ENCODE assay signal across 8 cellular contexts in the genomic region with DNA sequence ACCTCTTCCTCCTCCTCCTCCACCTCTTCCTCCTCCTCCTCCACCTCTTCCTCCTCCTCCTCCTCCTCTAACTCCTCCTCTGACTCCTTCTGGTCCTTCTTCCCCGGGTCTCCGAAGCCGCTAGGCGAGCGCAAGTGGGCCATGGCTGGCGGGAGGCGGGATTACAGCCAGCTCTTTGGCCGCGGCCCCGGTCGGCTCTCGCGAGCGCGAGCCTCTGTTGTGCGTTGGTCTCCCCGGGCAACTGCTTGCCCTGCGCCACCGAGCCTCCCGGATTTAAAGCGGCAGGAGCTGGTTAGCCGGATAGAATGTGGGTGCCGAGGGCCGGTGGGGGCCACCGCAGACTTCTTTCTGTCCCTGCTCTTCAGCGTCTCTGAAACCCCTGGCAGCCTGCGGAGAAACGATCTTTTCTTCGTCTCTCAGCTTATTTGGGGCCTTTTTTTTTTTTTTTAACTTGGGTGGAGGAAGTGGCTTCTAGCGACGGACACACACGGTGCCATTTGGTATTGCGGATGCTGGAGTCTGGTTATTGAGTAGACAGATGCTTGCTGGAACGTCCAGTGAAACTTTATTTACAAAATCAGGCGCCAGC. TPM values are rescaled to one million over a fixed set of nuclear protein-coding genes. Genes with fewer than 3 reads are reported as not detected.
DNase-seq lines count a peak whose midpoint lies in the region; ATAC-seq and TF ChIP-seq lines count a peak whose summit lies in the region.

A gene (minus strand): TSS at position 165 of the 589 bp plus-strand sequence. CDS start 22 bp downstream, at position 143.

- H3K27ac Mint-ChIP-seq in CD4-positive, alpha-beta T cell, result peak within 1 kb of the TSS; percentile 99
- peak within 1 kb of the TSS; percentile 86 for H3K27ac Mint-ChIP-seq in activated CD4-positive, alpha-beta memory T cell treated with anti-CD3 and anti-CD28 coated beads, Interleukin-2, amount 10 ng/mL, durations not matched to agents 7 days and 5 days

- peak; percentile 71 for ATAC-seq in CD4-positive, alpha-beta T cell (ENCODE audit: poor library complexity)
- ATAC-seq in GM19395 (IDR thresholded peaks at IDR 0.05; ENCODE audit: unreplicated experiment) (peak; percentile 98), HG03558 (IDR thresholded peaks at IDR 0.05; ENCODE audit: extremely low read depth, unreplicated experiment) (peak; percentile 97), lung (ENCODE audit: insufficient read depth, low FRiP score) (peak; percentile 98)

- no peaks in the 10 kb centered on the region for H3K27me3 ChIP-seq in CD4-positive, alpha-beta T cell (ENCODE audit: control insufficient read depth, insufficient read depth, low read length)
- no peaks in the 10 kb centered on the region for H3K27me3 ChIP-seq in ectodermal cell (ENCODE audit: control insufficient read depth, insufficient read depth, low read length, poor library complexity, severe bottlenecking)
- no peaks in the 10 kb centered on the region for H3K27me3 ChIP-seq in lung (ENCODE audit: control insufficient read depth, insufficient read depth)

- H3K27ac ChIP-seq in CD4-positive, alpha-beta T cell (ENCODE audit: low read depth, low read length), result peak within 1 kb of the TSS; percentile 77
- H3K27ac ChIP-seq in ectodermal cell (ENCODE audit: insufficient read depth, low read depth, low read length, poor library complexity, severe bottlenecking) (peak within 1 kb of the TSS; percentile 78), lung (ENCODE audit: low read depth in 1 of 2, low read length in 1 of 2) (peak within 1 kb of the TSS; percentile 68 to 93)

- intact Hi-C loops in CD4-positive, alpha-beta T cell (cut with DNase I, micrococcal nuclease), result loop anchor here (1.0 to 10.0 kb wide), 5 partner anchors 58 to 297 kb away; a partner anchor contains a TSS

- H3K4me1 ChIP-seq in ectodermal cell (ENCODE audit: control insufficient read depth, insufficient read depth, low read length), result no peaks in the 10 kb centered on the region
- H3K4me1 ChIP-seq in lung (ENCODE audit: control insufficient read depth in 2 of 2, insufficient read depth in 2 of 2, low read length in 2 of 2), result peaks cover 0 to 2% of the 10 kb centered on the region in 2 donors

- no peaks in the 10 kb centered on the region for H3K9me3 ChIP-seq in CD4-positive, alpha-beta T cell (ENCODE audit: control insufficient read depth, low read length)
- no peaks in the 10 kb centered on the region for H3K9me3 ChIP-seq in ectodermal cell (ENCODE audit: control insufficient read depth, low read length)
- no peaks in the 10 kb centered on the region for H3K9me3 ChIP-seq in lung (ENCODE audit: control insufficient read depth in 2 of 2, insufficient read depth in 1 of 2, low read length in 1 of 2)

- DNase-seq in CD4-positive, alpha-beta T cell, result peak; percentile 54 to 74 (median 63)
- DNase-seq in NCI-H748 (lab: John Stamatoyannopoulos, UW; ENCODE audit: unreplicated experiment), result peak; percentile 89
- peak; percentile 89 for DNase-seq in activated CD4-positive, alpha-beta memory T cell treated with anti-CD3 and anti-CD28 coated beads, Interleukin-2, amount 10 ng/mL, durations not matched to agents 7 days and 5 days
- DNase-seq in lung (ENCODE audit: low spot score), result peak; percentile 92
- DNase-seq in stimulated activated CD4-positive, alpha-beta T cell treated with anti-CD3 and anti-CD28 coated beads, TNF-alpha, amount 100 ng/mL, for 4 hours (ENCODE audit: low read depth in 3 of 3), result peak; percentile 38 to 53 (median 41)

- POLR2A ChIA-PET in CD4-positive, alpha-beta T cell (lab: Charles Lee), result interaction anchor here (0.5 to 3.2 kb wide), 13 partner anchors 8 to 1481 kb away, joined by 3 to 72 read pairs (median 3); a partner anchor contains a TSS
- POLR2A ChIA-PET in activated CD4-positive, alpha-beta memory T cell treated with anti-CD3 and anti-CD28 coated beads, Interleukin-2, amount 10 ng/mL, durations not matched to agents 7 days and 5 days (lab: Charles Lee), result interaction anchor here (0.8 to 4.9 kb wide), 11 partner anchors 18 to 295 kb away, joined by 3 to 41 read pairs (median 5); a partner anchor contains a TSS

- peak within 1 kb of the TSS; percentile 99 for H3K4me3 Mint-ChIP-seq in CD4-positive, alpha-beta T cell
- H3K4me3 Mint-ChIP-seq in activated CD4-positive, alpha-beta memory T cell treated with anti-CD3 and anti-CD28 coated beads, Interleukin-2, amount 10 ng/mL, durations not matched to agents 7 days and 5 days, result peak within 1 kb of the TSS; percentile 83

- TF ChIP-seq CTCF in CD4-positive, alpha-beta T cell (IDR thresholded peaks at IDR 0.05), result no peak
- no peak for TF ChIP-seq CTCF in lung (IDR thresholded peaks at IDR 0.05; ENCODE audit: control extremely low read depth, extremely low read depth)

- H3K27me3 Mint-ChIP-seq in CD4-positive, alpha-beta T cell, result no peaks in the 10 kb centered on the region
- H3K27me3 Mint-ChIP-seq in activated CD4-positive, alpha-beta memory T cell treated with anti-CD3 and anti-CD28 coated beads, Interleukin-2, amount 10 ng/mL, durations not matched to agents 7 days and 5 days, result peaks cover 6% of the 10 kb centered on the region

- 1 to 2% methylated on average over 35 of the region's 35 CpGs for WGBS in ectodermal cell, 2 experiments
- 1% methylated on average over 35 of the region's 35 CpGs for WGBS in lung, 2 donors

- peak within 1 kb of the TSS; percentile 50 for H3K4me3 ChIP-seq in ectodermal cell (ENCODE audit: insufficient read depth, low read depth, low read length)
- peak within 1 kb of the TSS; percentile 38 for H3K4me3 ChIP-seq in lung

- H3K9me3 Mint-ChIP-seq in CD4-positive, alpha-beta T cell, result peaks cover 2% of the 10 kb centered on the region
- H3K9me3 Mint-ChIP-seq in activated CD4-positive, alpha-beta memory T cell treated with anti-CD3 and anti-CD28 coated beads, Interleukin-2, amount 10 ng/mL, durations not matched to agents 7 days and 5 days, result peaks cover 2% of the 10 kb centered on the region

- H3K36me3 ChIP-seq in ectodermal cell (ENCODE audit: control insufficient read depth, insufficient read depth, low read length) (no peaks in the 10 kb centered on the region), lung (ENCODE audit: control insufficient read depth in 2 of 2, insufficient read depth in 2 of 2, low read length in 2 of 2) (no peaks in the 10 kb centered on the region)

- H3K4me1 Mint-ChIP-seq in CD4-positive, alpha-beta T cell (ENCODE audit: low read depth), result peaks cover 26% of the 10 kb centered on the region
- peaks cover 29% of the 10 kb centered on the region for H3K4me1 Mint-ChIP-seq in activated CD4-positive, alpha-beta memory T cell treated with anti-CD3 and anti-CD28 coated beads, Interleukin-2, amount 10 ng/mL, durations not matched to agents 7 days and 5 days

- H3K36me3 Mint-ChIP-seq in CD4-positive, alpha-beta T cell (ENCODE audit: low read depth), result peaks cover 29% of the 10 kb centered on the region
- peaks cover 17% of the 10 kb centered on the region for H3K36me3 Mint-ChIP-seq in activated CD4-positive, alpha-beta memory T cell treated with anti-CD3 and anti-CD28 coated beads, Interleukin-2, amount 10 ng/mL, durations not matched to agents 7 days and 5 days (ENCODE audit: low read depth)

- CTCF ChIA-PET in CD4-positive, alpha-beta T cell (lab: Charles Lee), result interaction anchor here (0.7 to 1.3 kb wide), 4 partner anchors 17 to 138 kb away, joined by 3 to 4 read pairs (median 3); no protein-coding TSS in a partner anchor
- CTCF ChIA-PET in activated CD4-positive, alpha-beta memory T cell treated with anti-CD3 and anti-CD28 coated beads, Interleukin-2, amount 10 ng/mL, durations not matched to agents 7 days and 5 days (lab: Charles Lee), result interaction anchor here (0.7 to 1.9 kb wide), 15 partner anchors 13 to 391 kb away, joined by 3 to 12 read pairs (median 3); a partner anchor contains a TSS

RNA-seq across cellular contexts. Expression of the gene that starts here (rescaled TPM):
- total RNA-seq in CD4-positive, alpha-beta T cell, result not detected
- under 1 TPM; 0.38 to 0.81 TPM for total RNA-seq in activated CD4-positive, alpha-beta memory T cell treated with anti-CD3 and anti-CD28 coated beads, Interleukin-2, amount 10 ng/mL, durations not matched to agents 7 days and 5 days
- 0.33 TPM for polyA plus RNA-seq in ectodermal cell (2013, experiment 1 of 4)
- 0.12 TPM for polyA plus RNA-seq in ectodermal cell (2013, experiment 2 of 4)
- polyA plus RNA-seq in ectodermal cell (2013, experiment 3 of 4), result not detected
- polyA plus RNA-seq in ectodermal cell (2013, experiment 4 of 4), result 0.12 TPM
- under 1 TPM in 1 of 2 donors, not detected in 1; 0.49 TPM for total RNA-seq in lung
- not detected for polyA plus RNA-seq in lung

Comparison
In these comparisons a context has a peak if more than half of its experiments do, and no peak if none do; other contexts are left out.
1. Peak in every context shown above with its lines: DNase-seq, ATAC-seq, H3K4me3 ChIP-seq and H3K27ac ChIP-seq.
2. Peak in DNase-seq, ATAC-seq and H3K27ac ChIP-seq in CD4-positive, alpha-beta T cell; RNA of the gene not detected or under 1 TPM.
3. Peak in DNase-seq in activated CD4-positive, alpha-beta memory T cell treated with anti-CD3 and anti-CD28 coated beads, Interleukin-2, amount 10 ng/mL, durations not matched to agents 7 days and 5 days; RNA of the gene not detected or under 1 TPM.
4. Peak in DNase-seq, ATAC-seq, H3K4me3 ChIP-seq and H3K27ac ChIP-seq in lung; RNA of the gene not detected or under 1 TPM.
5. DNase-seq: peak in every context shown above with its lines; median percentile 92 in lung; 89 in NCI-H748; 89 in activated CD4-positive, alpha-beta memory T cell treated with anti-CD3 and anti-CD28 coated beads, Interleukin-2, amount 10 ng/mL, durations not matched to agents 7 days and 5 days; 63 in CD4-positive, alpha-beta T cell; 41 in stimulated activated CD4-positive, alpha-beta T cell treated with anti-CD3 and anti-CD28 coated beads, TNF-alpha, amount 100 ng/mL, for 4 hours.